ENCODE assay signal across 9 cellular contexts in genomic region chr12:130953783-130954543, GRCh38. TPM values are rescaled to one million over a fixed set of nuclear protein-coding genes. Genes with fewer than 3 reads are reported as not detected.
DNase-seq lines count a peak whose midpoint lies in the region; ATAC-seq lines count a peak whose summit lies in the region.
"Had no signal": no experiment of that assay in that cellular context is flagged by ENCODE, and none has a peak within 500 bp of the region (broad histone marks: within the 10 kb centered on the region; RNA-seq: fewer than 3 reads in every experiment).

Gene ADGRD1, plus strand, starts transcription at chr12:130953907. Its CDS starts 559 bp downstream, at chr12:130954466.

- DNase-seq in HS-5 (ENCODE audit: low read depth) (peak; percentile 11), ecto neural progenitor cell (ENCODE audit: low spot score) (peak; percentile 61), midbrain (lab: John Stamatoyannopoulos, UW) (peak; percentile 20), ureter (ENCODE audit: low spot score) (peak; percentile 67), cortex of kidney (lab: John Stamatoyannopoulos, UW) (no peak), NAMALWA (ENCODE audit: low spot score) (no peak), NCI-H524 (lab: John Stamatoyannopoulos, UW) (no peak)
- DNase-seq: effector CD8-positive, alpha-beta T cell had no signal

- ATAC-seq in GM21529 (IDR thresholded peaks at IDR 0.05; ENCODE audit: unreplicated experiment), result no peak

RNA-seq across cellular contexts. Expression of gene ADGRD1, which starts in this region (rescaled TPM):
- total RNA-seq in ureter, result 80.2 TPM

Comparison
In these comparisons a context has a peak if more than half of its experiments do, and no peak if none do; other contexts are left out.
1. DNase-seq: peak in HS-5 (single experiment), ecto neural progenitor cell (single experiment), midbrain (single experiment) and ureter (single experiment); none in cortex of kidney (single experiment), NAMALWA (single experiment) and NCI-H524 (0 of 2).